ENCODE assay signal across 2 cellular contexts in genomic region chr16:575354-576196, GRCh38.
A peak's percentile ranks its signal among the peaks of the same experiment; 100 is the strongest.
TF ChIP-seq lines count a peak whose summit lies in the region.

No MANE protein-coding gene starts in this region.

TF ChIP-seq in HEK293, 187 proteins besides CTCF, POLR2A, EP300 and RAD21:
- TF ChIP-seq EGR2 (tag by site-specific recombination; IDR thresholded peaks at IDR 0.05; ENCODE audit: low read depth) (peak; percentile 53), ZNF623 (tag by site-specific recombination; IDR thresholded peaks at IDR 0.05) (no peak), GLIS1 (tag by site-specific recombination; IDR thresholded peaks at IDR 0.05) (peak; percentile 79), ZFHX2 (tag by site-specific recombination; conservative IDR thresholded peaks at IDR 0.05) (peak; percentile 70), KLF17 (tag by site-specific recombination; IDR thresholded peaks at IDR 0.05) (no peak), ZIC2 (tag by site-specific recombination; IDR thresholded peaks at IDR 0.05) (peak; percentile 51)

TF ChIP-seq in K562, 482 proteins besides CTCF, POLR2A, EP300 and RAD21:
- TF ChIP-seq, protein P1, sequence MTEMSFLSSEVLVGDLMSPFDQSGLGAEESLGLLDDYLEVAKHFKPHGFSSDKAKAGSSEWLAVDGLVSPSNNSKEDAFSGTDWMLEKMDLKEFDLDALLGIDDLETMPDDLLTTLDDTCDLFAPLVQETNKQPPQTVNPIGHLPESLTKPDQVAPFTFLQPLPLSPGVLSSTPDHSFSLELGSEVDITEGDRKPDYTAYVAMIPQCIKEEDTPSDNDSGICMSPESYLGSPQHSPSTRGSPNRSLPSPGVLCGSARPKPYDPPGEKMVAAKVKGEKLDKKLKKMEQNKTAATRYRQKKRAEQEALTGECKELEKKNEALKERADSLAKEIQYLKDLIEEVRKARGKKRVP (CRISPR knock-in tag; IDR thresholded peaks at IDR 0.05), result no peak
- peak; percentile 35 for TF ChIP-seq RBFOX2 (IDR thresholded peaks at IDR 0.05; ENCODE audit: low read depth, low read length)
